8 cellular contexts compared by ENCODE assay signal in genomic region chr5:142769251-142769792, GRCh38. TPM values are rescaled to one million over a fixed set of nuclear protein-coding genes. Genes with fewer than 3 reads are reported as not detected.
DNase-seq lines count a peak whose midpoint lies in the region; ATAC-seq and TF ChIP-seq lines count a peak whose summit lies in the region.

No MANE protein-coding gene starts in this region.

- H3K14ac ChIP-seq in IMR-90 (replicated peaks; ENCODE audit: low read depth, low read length) = no peak overlapping the region

- TF ChIP-seq CTCF in IMR-90 (conservative IDR thresholded peaks at IDR 0.05; ENCODE audit: low read depth, low read length) = no peak
- TF ChIP-seq CTCF in body of pancreas (IDR thresholded peaks at IDR 0.05) = no peak
- no peak for TF ChIP-seq CTCF in uterus (IDR thresholded peaks at IDR 0.05)

- intact Hi-C loops in IMR-90 (cut with micrococcal nuclease) (no loop called here), body of pancreas (cut with DNase I) (no loop called here), uterus (cut with DNase I; ENCODE audit: low total_unique reads) (no loop called here)

- no peaks in the 10 kb centered on the region for H3K9me3 ChIP-seq in BLaER1 treated with 17β-estradiol and CSF1 and Interleukin-3, amounts not matched to agents 10 nM and 100 nM (replicated peaks in 1 of 11)
- no peaks in the 10 kb centered on the region for H3K9me3 ChIP-seq in IMR-90 (ENCODE audit: control insufficient read depth, insufficient read depth, low read length)
- H3K9me3 ChIP-seq in body of pancreas = no peaks in the 10 kb centered on the region
- H3K9me3 ChIP-seq in uterus = no peaks in the 10 kb centered on the region

- peaks cover 0 to 10% (median 0%) of the 10 kb centered on the region in 11 experiments; a peak in 2 of 22 replicates for H3K36me3 ChIP-seq in BLaER1 treated with 17β-estradiol and CSF1 and Interleukin-3, amounts not matched to agents 10 nM and 100 nM
- H3K36me3 ChIP-seq in IMR-90 (ENCODE audit: control insufficient read depth, insufficient read depth, low read length) = no peaks in the 10 kb centered on the region
- no peaks in the 10 kb centered on the region for H3K36me3 ChIP-seq in body of pancreas (replicated peaks in 1 of 2; ENCODE audit: insufficient read depth in 1 of 2, low read depth in 2 of 2)
- H3K36me3 ChIP-seq in uterus = no peaks in the 10 kb centered on the region

- no peak overlapping the region for H4K8ac ChIP-seq in IMR-90 (ENCODE audit: low read depth in 2 of 2, low read length in 2 of 2)

- H3K56ac ChIP-seq in IMR-90 (ENCODE audit: extremely low read depth, insufficient read depth, low read length) = no peak overlapping the region

- POLR2A ChIA-PET in IMR-90 (lab: Charles Lee; ENCODE audit: unreplicated experiment) = no interaction called here

- in situ Hi-C loops in IMR-90 (cut with MboI; ENCODE audit: low sequenced_read_pairs) = no loop called here

- H3K4ac ChIP-seq in IMR-90 (ENCODE audit: low read depth, low read length) = no peak overlapping the region

- no peak overlapping the region for H2AK5ac ChIP-seq in IMR-90 (ENCODE audit: low read depth, low read length)

- CTCF ChIA-PET in IMR-90 (lab: Yijun Ruan, JAX) = interaction anchor here (0.6 to 1.8 kb wide), 3 partner anchors 52 to 111 kb away, joined by 3 to 6 read pairs (median 4); no protein-coding TSS in a partner anchor

- no peak overlapping the region for H4K91ac ChIP-seq in IMR-90 (ENCODE audit: insufficient read depth, low read depth, low read length)

- no peak overlapping the region for H4K5ac ChIP-seq in IMR-90 (ENCODE audit: low read depth, low read length)

- H2BK5ac ChIP-seq in IMR-90 (ENCODE audit: low read depth, low read length, poor library complexity, severe bottlenecking) = no peak overlapping the region

- H3K4me3 ChIP-seq in BLaER1 treated with 17β-estradiol and CSF1 and Interleukin-3, amounts not matched to agents 10 nM and 100 nM = peak overlapping the region; percentile 81 to 97 (median 91)
- H3K4me3 ChIP-seq in IMR-90 (ENCODE audit: insufficient read depth, low read depth, low read length) (peak overlapping the region; percentile 87), body of pancreas (peak overlapping the region; percentile 47 to 63), uterus (peak overlapping the region; percentile 62 to 67)

- no peak overlapping the region for H2BK20ac ChIP-seq in IMR-90 (ENCODE audit: low read depth, low read length)

- H3K27ac ChIP-seq in BLaER1 treated with 17β-estradiol and CSF1 and Interleukin-3, amounts not matched to agents 10 nM and 100 nM = peak overlapping the region in 3 of 11 experiments; percentile 87 to 94 (median 94); a peak in 3 of 22 replicates
- H3K27ac ChIP-seq in IMR-90 (ENCODE audit: insufficient read depth, low read length) (no peak overlapping the region), body of pancreas (peak overlapping the region; percentile 60 to 94 (median 80)), uterus (peak overlapping the region; percentile 75 to 96)

- BruUV-seq in IMR-90 (replicated peaks; lab: Mats Ljungman, UMichigan) = no TSS peak

- no peaks in the 10 kb centered on the region for H3K9me1 ChIP-seq in IMR-90 (ENCODE audit: insufficient read depth, low read length)

- DNase-seq in IMR-90 (no peak), body of pancreas (peak in 1 of 4 donors; percentile 19), medulla oblongata (ENCODE audit: extremely low spot score) (peak; percentile 50), uterus (no peak), NCI-H128 (lab: John Stamatoyannopoulos, UW; ENCODE audit: unreplicated experiment) (no peak)

- dilution Hi-C loops in IMR-90 (cut with HindIII; ENCODE audit: low sequenced_read_pairs, unreplicated experiment) = no loop called here

- TF ChIP-seq POLR2A in IMR-90 (IDR thresholded peaks at IDR 0.05; ENCODE audit: low read depth, low read length) (no peak), body of pancreas (IDR thresholded peaks at IDR 0.05) (no peak), uterus (IDR thresholded peaks at IDR 0.05) (no peak)

- no peak overlapping the region for H2BK120ac ChIP-seq in IMR-90 (ENCODE audit: low read depth, low read length)

- peak overlapping the region; percentile 68 to 96 (median 89); a peak in 20 of 22 replicates for H3K9ac ChIP-seq in BLaER1 treated with 17β-estradiol and CSF1 and Interleukin-3, amounts not matched to agents 10 nM and 100 nM
- peak overlapping the region; percentile 50; the same call in 1 of the 2 replicates for H3K9ac ChIP-seq in IMR-90 (ENCODE audit: low read depth, low read length)

- peak overlapping the region; percentile 97 for H2AFZ ChIP-seq in IMR-90 (replicated peaks; ENCODE audit: low read length, poor library complexity)

- H3K4me2 ChIP-seq in BLaER1 treated with 17β-estradiol and CSF1 and Interleukin-3, amounts not matched to agents 10 nM and 100 nM = peak overlapping the region; percentile 76 to 97 (median 91)
- peak overlapping the region; percentile 86 for H3K4me2 ChIP-seq in IMR-90 (ENCODE audit: low read depth, low read length)

- peaks cover 21 to 40% (median 26%) of the 10 kb centered on the region in 10 experiments for H3K4me1 ChIP-seq in BLaER1 treated with 17β-estradiol and CSF1 and Interleukin-3, amounts not matched to agents 10 nM and 100 nM
- H3K4me1 ChIP-seq in IMR-90 (ENCODE audit: control insufficient read depth, insufficient read depth, low read length) = peaks cover 3% of the 10 kb centered on the region; the same call in 1 of the 2 replicates
- H3K4me1 ChIP-seq in body of pancreas = peaks cover 21% of the 10 kb centered on the region
- H3K4me1 ChIP-seq in uterus = no peaks in the 10 kb centered on the region

- no peaks in the 10 kb centered on the region for H3K79me1 ChIP-seq in IMR-90 (ENCODE audit: low read depth in 1 of 2, low read length in 2 of 2)

- H2BK15ac ChIP-seq in IMR-90 (ENCODE audit: low read depth, low read length) = no peak overlapping the region

- 0% methylated on average over 6 of the region's 15 CpGs; no CpG with 5 or more reads in 1 of the 2 experiments for WGBS in IMR-90 (ENCODE audit: extremely low coverage in 2 of 2, insufficient read length in 1 of 2), 2 experiments
- 10 to 13% methylated on average over 15 of the region's 15 CpGs for WGBS in body of pancreas, 2 donors

- 0 out of 2 replicates have a peak overlapping the region, but pooled peaks have one; percentile 10 for H3K23ac ChIP-seq in IMR-90 (ENCODE audit: low read depth, low read length)

- ATAC-seq in IMR-90 (ENCODE audit: low read depth) = no peak
- ATAC-seq in body of pancreas = no peak
- ATAC-seq in GM19395 (IDR thresholded peaks at IDR 0.05; ENCODE audit: unreplicated experiment) = no peak
- no peak for ATAC-seq in HG03469 (IDR thresholded peaks at IDR 0.05; ENCODE audit: unreplicated experiment)

- peaks cover 26 to 40% (median 35%) of the 10 kb centered on the region in 11 experiments for H4K20me1 ChIP-seq in BLaER1 treated with 17β-estradiol and CSF1 and Interleukin-3, amounts not matched to agents 10 nM and 100 nM
- no peaks in the 10 kb centered on the region for H4K20me1 ChIP-seq in IMR-90 (ENCODE audit: insufficient read depth, low read length)

- TF ChIP-seq RAD21 in IMR-90 (IDR thresholded peaks at IDR 0.05; ENCODE audit: low read length) = no peak

- no peaks in the 10 kb centered on the region; a peak in 1 of 22 replicates for H3K27me3 ChIP-seq in BLaER1 treated with 17β-estradiol and CSF1 and Interleukin-3, amounts not matched to agents 10 nM and 100 nM
- H3K27me3 ChIP-seq in IMR-90 (ENCODE audit: control insufficient read depth, insufficient read depth, low read length) (peaks cover 31% of the 10 kb centered on the region), body of pancreas (no peaks in the 10 kb centered on the region), uterus (no peaks in the 10 kb centered on the region)

- no peak overlapping the region for H2AK9ac ChIP-seq in IMR-90 (replicated peaks; ENCODE audit: low read depth, low read length, poor library complexity)

- H3K18ac ChIP-seq in IMR-90 (ENCODE audit: low read depth, low read length) = no peak overlapping the region

TF ChIP-seq in IMR-90, 13 proteins besides CTCF, POLR2A, EP300 and RAD21:
- TF ChIP-seq CHD1 (IDR thresholded peaks at IDR 0.05; ENCODE audit: low read depth, low read length) (no peak), FOS (IDR thresholded peaks at IDR 0.05; ENCODE audit: low read depth, low read length) (no peak), NFE2L2 (IDR thresholded peaks at IDR 0.05; ENCODE audit: low read depth, low read length) (no peak), MXI1 (IDR thresholded peaks at IDR 0.05; ENCODE audit: borderline replicate concordance, low read depth, low read length) (no peak), MAZ (IDR thresholded peaks at IDR 0.05; ENCODE audit: borderline replicate concordance, low read depth, low read length) (no peak), SMC3 (IDR thresholded peaks at IDR 0.05; ENCODE audit: low read depth, low read length) (no peak), CEBPB (IDR thresholded peaks at IDR 0.05; ENCODE audit: low read depth, low read length) (no peak)
- TF ChIP-seq, protein P1, sequence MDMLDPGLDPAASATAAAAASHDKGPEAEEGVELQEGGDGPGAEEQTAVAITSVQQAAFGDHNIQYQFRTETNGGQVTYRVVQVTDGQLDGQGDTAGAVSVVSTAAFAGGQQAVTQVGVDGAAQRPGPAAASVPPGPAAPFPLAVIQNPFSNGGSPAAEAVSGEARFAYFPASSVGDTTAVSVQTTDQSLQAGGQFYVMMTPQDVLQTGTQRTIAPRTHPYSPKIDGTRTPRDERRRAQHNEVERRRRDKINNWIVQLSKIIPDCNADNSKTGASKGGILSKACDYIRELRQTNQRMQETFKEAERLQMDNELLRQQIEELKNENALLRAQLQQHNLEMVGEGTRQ (IDR thresholded peaks at IDR 0.05; ENCODE audit: low read depth, low read length) = no peak
- TF ChIP-seq, protein P2, sequence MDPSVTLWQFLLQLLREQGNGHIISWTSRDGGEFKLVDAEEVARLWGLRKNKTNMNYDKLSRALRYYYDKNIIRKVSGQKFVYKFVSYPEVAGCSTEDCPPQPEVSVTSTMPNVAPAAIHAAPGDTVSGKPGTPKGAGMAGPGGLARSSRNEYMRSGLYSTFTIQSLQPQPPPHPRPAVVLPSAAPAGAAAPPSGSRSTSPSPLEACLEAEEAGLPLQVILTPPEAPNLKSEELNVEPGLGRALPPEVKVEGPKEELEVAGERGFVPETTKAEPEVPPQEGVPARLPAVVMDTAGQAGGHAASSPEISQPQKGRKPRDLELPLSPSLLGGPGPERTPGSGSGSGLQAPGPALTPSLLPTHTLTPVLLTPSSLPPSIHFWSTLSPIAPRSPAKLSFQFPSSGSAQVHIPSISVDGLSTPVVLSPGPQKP (IDR thresholded peaks at IDR 0.05; ENCODE audit: borderline replicate concordance, low read depth, low read length) = no peak

RNA-seq across cellular contexts. Expression of gene ARHGAP26, which starts 0.9 kb away (rescaled TPM):
- 0.54 and 0.56 TPM in 2 replicates for total RNA-seq in IMR-90 (2012; rRNA removed)
- polyA plus RNA-seq in IMR-90 (2012; rRNA removed) = 0.27 and 0.56 TPM in 2 replicates
- 0.06 and 0.13 TPM in 2 replicates for polyA plus RNA-seq in IMR-90 (2012; cell fraction: cytosol; rRNA removed)
- 0.40 and 2.1 TPM in 2 replicates for polyA plus RNA-seq in IMR-90 (2012; cell fraction: nucleus; rRNA removed; ENCODE audit: low replicate concordance)
- 10 to 100 TPM; 12.5 to 14.2 TPM for total RNA-seq in body of pancreas
- total RNA-seq in uterus = 10 to 100 TPM; 12.4 to 49.5 (median 31.8) TPM
